In genomic region chr12:117151195-117152031, GRCh38 we compare ENCODE assay signal across 8 cellular contexts. TPM values are rescaled to one million over a fixed set of nuclear protein-coding genes. Genes with fewer than 3 reads are reported as not detected.
DNase-seq lines count a peak whose midpoint lies in the region; ATAC-seq and TF ChIP-seq lines count a peak whose summit lies in the region.

No MANE protein-coding gene starts in this region.

- peak; percentile 31 to 51 (median 42) for TF ChIP-seq CTCF in right lobe of liver (IDR thresholded peaks at IDR 0.05)

- no peaks in the 10 kb centered on the region for H3K9me3 Mint-ChIP-seq in activated CD4-positive, alpha-beta T cell treated with anti-CD3 and anti-CD28 coated beads, Interleukin-2, amount 10 ng/mL, durations not matched to agents 7 days and 5 days

- no peak overlapping the region for H3K27ac Mint-ChIP-seq in activated CD4-positive, alpha-beta T cell treated with anti-CD3 and anti-CD28 coated beads, Interleukin-2, amount 10 ng/mL, durations not matched to agents 7 days and 5 days

- H3K27me3 Mint-ChIP-seq in activated CD4-positive, alpha-beta T cell treated with anti-CD3 and anti-CD28 coated beads, Interleukin-2, amount 10 ng/mL, durations not matched to agents 7 days and 5 days: no peaks in the 10 kb centered on the region

- no peaks in the 10 kb centered on the region for H3K27me3 ChIP-seq in right lobe of liver
- H3K27me3 ChIP-seq in aorta (ENCODE audit: control insufficient read depth in 1 of 2, insufficient read depth in 2 of 2, low read length in 1 of 2): no peaks in the 10 kb centered on the region

- H3K36me3 ChIP-seq in right lobe of liver: peaks cover 0 to 49% (median 30%) of the 10 kb centered on the region in 4 donors
- no peaks in the 10 kb centered on the region for H3K36me3 ChIP-seq in aorta (ENCODE audit: control insufficient read depth in 1 of 2, insufficient read depth in 2 of 2, low read length in 1 of 2)

- WGBS in right lobe of liver (ENCODE audit: insufficient coverage, low coverage, low lambda C conversion rate, missing lambda C conversion rate): 70% methylated on average over 9 of the region's 13 CpGs
- WGBS in aorta, 2 donors: 39 to 44% methylated on average over 13 of the region's 13 CpGs

- no peak for TF ChIP-seq POLR2A in right lobe of liver (IDR thresholded peaks at IDR 0.05)

- peaks cover 39% of the 10 kb centered on the region for H3K4me1 Mint-ChIP-seq in activated CD4-positive, alpha-beta T cell treated with anti-CD3 and anti-CD28 coated beads, Interleukin-2, amount 10 ng/mL, durations not matched to agents 7 days and 5 days

- H3K4me3 Mint-ChIP-seq in activated CD4-positive, alpha-beta T cell treated with anti-CD3 and anti-CD28 coated beads, Interleukin-2, amount 10 ng/mL, durations not matched to agents 7 days and 5 days: no peak overlapping the region

- peaks cover 49% of the 10 kb centered on the region for H3K36me3 Mint-ChIP-seq in activated CD4-positive, alpha-beta T cell treated with anti-CD3 and anti-CD28 coated beads, Interleukin-2, amount 10 ng/mL, durations not matched to agents 7 days and 5 days (ENCODE audit: low read depth)

- intact Hi-C loops in right lobe of liver (cut with DNase I) (no loop called here), aorta (cut with DNase I) (loop anchor here (2.0 to 10.0 kb wide), 2 partner anchors 127 kb away; no protein-coding TSS in a partner anchor)

- H3K4me1 ChIP-seq in right lobe of liver: no peaks in the 10 kb centered on the region
- no peaks in the 10 kb centered on the region for H3K4me1 ChIP-seq in aorta (ENCODE audit: control insufficient read depth in 1 of 2, insufficient read depth in 2 of 2, low read length in 2 of 2)

- peak; percentile 38 for DNase-seq in activated CD4-positive, alpha-beta T cell treated with anti-CD3 and anti-CD28 coated beads for 48 hours
- no peak for DNase-seq in activated CD4-positive, alpha-beta T cell treated with anti-CD3 and anti-CD28 coated beads, Interleukin-2, amount 10 ng/mL, durations not matched to agents 7 days and 5 days
- DNase-seq in NCI-H69 (lab: John Stamatoyannopoulos, UW): peak; percentile 51
- DNase-seq in cerebellum (ENCODE audit: low spot score): peak; percentile 47
- peak in 1 of 3 donors; percentile 52 for DNase-seq in right lobe of liver
- DNase-seq in aorta: peak; percentile 83 to 90
- DNase-seq in activated CD8-positive, alpha-beta memory T cell treated with anti-CD3 and anti-CD28 coated beads, Interleukin-2, amount 50 U/mL, for 48 hours: no peak
- no peak for DNase-seq in NCI-H1092 treated with DMSO at 0.1 percent for 48 hours (lab: John Stamatoyannopoulos, UW)

- no peaks in the 10 kb centered on the region for H3K9me3 ChIP-seq in right lobe of liver
- no peaks in the 10 kb centered on the region for H3K9me3 ChIP-seq in aorta (ENCODE audit: control insufficient read depth, low read length)

- CTCF ChIA-PET in activated CD4-positive, alpha-beta T cell treated with anti-CD3 and anti-CD28 coated beads, Interleukin-2, amount 10 ng/mL, durations not matched to agents 7 days and 5 days (lab: Charles Lee): no interaction called here

- H3K4me3 ChIP-seq in right lobe of liver: no peak overlapping the region
- H3K4me3 ChIP-seq in aorta (ENCODE audit: low read length in 2 of 2): no peak overlapping the region

- peak in 2 of 4 donors; percentile 25 to 28 for ATAC-seq in right lobe of liver
- peak; percentile 80 for ATAC-seq in aorta (ENCODE audit: low FRiP score)

- POLR2A ChIA-PET in activated CD4-positive, alpha-beta T cell treated with anti-CD3 and anti-CD28 coated beads, Interleukin-2, amount 10 ng/mL, durations not matched to agents 7 days and 5 days (lab: Charles Lee): no interaction called here

- H3K27ac ChIP-seq in right lobe of liver (no peak overlapping the region), aorta (ENCODE audit: low read depth in 1 of 2, low read length in 2 of 2) (no peak overlapping the region)

RNA-seq across cellular contexts. Expression of gene FBXO21, which starts 38.9 kb away (rescaled TPM):
- total RNA-seq in activated CD4-positive, alpha-beta T cell treated with anti-CD3 and anti-CD28 coated beads, Interleukin-2, amount 10 ng/mL, durations not matched to agents 7 days and 5 days: 10 to 100 TPM; 25.2 to 25.9 TPM
- 148 TPM for total RNA-seq in cerebellum
- 10 to 100 TPM; 12.8 to 28.7 (median 20.1) TPM for total RNA-seq in right lobe of liver
- 10 to 100 TPM; 32.0 to 35.8 TPM for total RNA-seq in aorta
- 10 to 100 TPM in 1 of 2 donors, 1 to 10 TPM in 1; 9.3 to 13.5 TPM for polyA plus RNA-seq in aorta

RNA-seq across cellular contexts. Expression of gene TESC, which starts 52.2 kb away (rescaled TPM):
- 10 to 100 TPM; 30.3 to 34.1 TPM for total RNA-seq in activated CD4-positive, alpha-beta T cell treated with anti-CD3 and anti-CD28 coated beads, Interleukin-2, amount 10 ng/mL, durations not matched to agents 7 days and 5 days
- 6.2 TPM for total RNA-seq in cerebellum
- total RNA-seq in right lobe of liver: 1 to 10 TPM; 1.3 to 3.9 (median 3.0) TPM
- total RNA-seq in aorta: 10 to 100 TPM in 1 of 2 donors, 1 to 10 TPM in 1; 5.4 to 17.1 TPM
- polyA plus RNA-seq in aorta: 1 to 10 TPM in 1 of 2 donors, under 1 TPM in 1; 0.38 to 1.2 TPM

Comparison
In these comparisons a context has a peak if more than half of its experiments do, and no peak if none do; other contexts are left out.
1. DNase-seq: peak in activated CD4-positive, alpha-beta T cell treated with anti-CD3 and anti-CD28 coated beads for 48 hours (single experiment), NCI-H69 (single experiment), cerebellum (single experiment) and aorta (2 of 2); none in activated CD4-positive, alpha-beta T cell treated with anti-CD3 and anti-CD28 coated beads, Interleukin-2, amount 10 ng/mL, durations not matched to agents 7 days and 5 days (single experiment), activated CD8-positive, alpha-beta memory T cell treated with anti-CD3 and anti-CD28 coated beads, Interleukin-2, amount 50 U/mL, for 48 hours (single experiment) and NCI-H1092 treated with DMSO at 0.1 percent for 48 hours (single experiment).
2. intact Hi-C loops: an anchor here in aorta (2.0 to 10.0 kb wide); none called in right lobe of liver.